ENCODE assay signal across 29 cellular contexts in the genomic region with DNA sequence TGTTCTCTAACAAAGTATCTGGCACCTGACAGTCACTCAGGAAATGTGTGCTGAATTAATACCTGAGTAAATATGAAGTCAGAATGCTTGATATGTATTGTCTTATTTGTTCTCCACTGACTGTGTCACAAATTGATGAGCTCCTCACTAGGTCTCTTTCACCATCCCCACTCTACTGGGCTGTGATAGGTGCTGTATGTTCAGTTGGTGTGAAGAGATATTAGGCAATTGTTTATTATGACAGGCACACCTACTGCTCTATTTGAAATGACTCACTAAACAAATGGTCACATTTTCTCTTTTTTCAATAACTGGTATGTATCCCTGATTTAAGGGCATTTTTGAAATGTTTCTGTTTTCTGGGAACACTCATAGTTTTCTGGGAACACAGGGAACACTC. TPM values are rescaled to one million over a fixed set of nuclear protein-coding genes. Genes with fewer than 3 reads are reported as not detected.
"Had no signal": no experiment of that assay in that cellular context is flagged by ENCODE, and none has a peak within 500 bp of the region (broad histone marks: within the 10 kb centered on the region; RNA-seq: fewer than 3 reads in every experiment).

No MANE protein-coding gene starts in this region.

- H2AFZ ChIP-seq: PC-9 had no signal

- H3K4me1 ChIP-seq: SJCRH30 had no signal

- H3K4me3 Mint-ChIP-seq: activated CD4-positive, alpha-beta T cell treated with anti-CD3 and anti-CD28 coated beads, Interleukin-2, amount 10 ng/mL, durations not matched to agents 24 days and 14 days; activated CD8-positive, alpha-beta T cell treated with anti-CD3 and anti-CD28 coated beads, Interleukin-2, amount 10 ng/mL, durations not matched to agents 7 days and 5 days; activated naive CD4-positive, alpha-beta T cell treated with anti-CD3 and anti-CD28 coated beads, Interleukin-2, amount 10 ng/mL, durations not matched to agents 7 days and 5 days; activated naive CD8-positive, alpha-beta T cell; activated naive CD8-positive, alpha-beta T cell treated with anti-CD3 and anti-CD28 coated beads, Interleukin-2, amount 50 U/mL, for 24 hours; activated T-cell treated with anti-CD3 and anti-CD28 coated beads, Interleukin-2, amount 50 U/mL, for 24 hours; brain; T-helper 1 cell treated with Interleukin-12 subunit alpha and Interleukin-12 subunit beta and Interleukin-4 antibody, amounts not matched to agents 30 μg/mL and 1 μg/mL, for 36 hours; T-helper 2 cell treated with Interferon-gamma antibody and Interleukin-4, amounts not matched to agents 5 μg/mL and 100 μg/mL, for 36 hours had no signal

- H3K27ac Mint-ChIP-seq: activated CD4-positive, alpha-beta T cell treated with anti-CD3 and anti-CD28 coated beads, Interleukin-2, amount 10 ng/mL, durations not matched to agents 24 days and 14 days; activated CD8-positive, alpha-beta T cell treated with anti-CD3 and anti-CD28 coated beads, Interleukin-2, amount 10 ng/mL, durations not matched to agents 7 days and 5 days; activated naive CD4-positive, alpha-beta T cell treated with anti-CD3 and anti-CD28 coated beads, Interleukin-2, amount 10 ng/mL, durations not matched to agents 7 days and 5 days; activated naive CD8-positive, alpha-beta T cell; activated naive CD8-positive, alpha-beta T cell treated with anti-CD3 and anti-CD28 coated beads, Interleukin-2, amount 50 U/mL, for 24 hours; activated T-cell treated with anti-CD3 and anti-CD28 coated beads, Interleukin-2, amount 50 U/mL, for 24 hours; brain; T-helper 1 cell treated with Interleukin-12 subunit alpha and Interleukin-12 subunit beta and Interleukin-4 antibody, amounts not matched to agents 30 μg/mL and 1 μg/mL, for 36 hours; T-helper 2 cell treated with Interferon-gamma antibody and Interleukin-4, amounts not matched to agents 5 μg/mL and 100 μg/mL, for 36 hours had no signal

- H3K4me3 ChIP-seq: PC-9, SJCRH30, SK-N-MC had no signal

- H3K9me3 Mint-ChIP-seq: activated CD4-positive, alpha-beta T cell treated with anti-CD3 and anti-CD28 coated beads, Interleukin-2, amount 10 ng/mL, durations not matched to agents 24 days and 14 days; activated naive CD4-positive, alpha-beta T cell treated with anti-CD3 and anti-CD28 coated beads, Interleukin-2, amount 10 ng/mL, durations not matched to agents 7 days and 5 days; activated naive CD8-positive, alpha-beta T cell treated with anti-CD3 and anti-CD28 coated beads, Interleukin-2, amount 50 U/mL, for 24 hours; activated T-cell treated with anti-CD3 and anti-CD28 coated beads, Interleukin-2, amount 50 U/mL, for 24 hours; T-helper 1 cell treated with Interleukin-12 subunit alpha and Interleukin-12 subunit beta and Interleukin-4 antibody, amounts not matched to agents 30 μg/mL and 1 μg/mL, for 36 hours; T-helper 2 cell treated with Interferon-gamma antibody and Interleukin-4, amounts not matched to agents 5 μg/mL and 100 μg/mL, for 36 hours had no signal

- H3K36me3 ChIP-seq: SJCRH30 had no signal

- H3K4me1 Mint-ChIP-seq: activated CD4-positive, alpha-beta T cell treated with anti-CD3 and anti-CD28 coated beads, Interleukin-2, amount 10 ng/mL, durations not matched to agents 24 days and 14 days; activated naive CD4-positive, alpha-beta T cell treated with anti-CD3 and anti-CD28 coated beads, Interleukin-2, amount 10 ng/mL, durations not matched to agents 7 days and 5 days; activated naive CD8-positive, alpha-beta T cell treated with anti-CD3 and anti-CD28 coated beads, Interleukin-2, amount 50 U/mL, for 24 hours had no signal

- H3K4me2 ChIP-seq: KMS-11, PC-9 had no signal

- H3K36me3 Mint-ChIP-seq: activated naive CD4-positive, alpha-beta T cell treated with anti-CD3 and anti-CD28 coated beads, Interleukin-2, amount 10 ng/mL, durations not matched to agents 7 days and 5 days; activated naive CD8-positive, alpha-beta T cell; brain had no signal

- ATAC-seq: activated CD8-positive, alpha-beta T cell treated with anti-CD3 and anti-CD28 coated beads, Interleukin-2, amount 10 ng/mL, durations not matched to agents 7 days and 5 days; activated naive CD8-positive, alpha-beta T cell treated with anti-CD3 and anti-CD28 coated beads, Interleukin-2, amount 50 U/mL, for 24 hours had no signal

- H3K27ac ChIP-seq: KMS-11, PC-9, SJCRH30, SK-N-MC had no signal

- H3K27me3 Mint-ChIP-seq: activated naive CD4-positive, alpha-beta T cell treated with anti-CD3 and anti-CD28 coated beads, Interleukin-2, amount 10 ng/mL, durations not matched to agents 7 days and 5 days had no signal

- H3K9me3 ChIP-seq: SJCRH30 had no signal

- FAIRE-seq: RCC 7860, TTC549 had no signal

- H3K9ac ChIP-seq: KMS-11 had no signal

- DNase-seq: activated CD4-positive, alpha-beta T cell treated with anti-CD3 and anti-CD28 coated beads, Interleukin-2, amount 10 ng/mL, durations not matched to agents 24 days and 14 days; activated CD4-positive, alpha-beta T cell treated with anti-CD3 and anti-CD28 coated beads, Interleukin-2, amount 50 U/mL, for 4 hours; activated CD8-positive, alpha-beta T cell treated with anti-CD3 and anti-CD28 coated beads, Interleukin-2, amount 10 ng/mL, durations not matched to agents 7 days and 5 days; activated gamma-delta T cell treated with Interleukin-2 at 50 U/mL for 16 hours; activated naive CD4-positive, alpha-beta T cell treated with anti-CD3 and anti-CD28 coated beads, Interleukin-2, amount 10 ng/mL, durations not matched to agents 7 days and 5 days; activated naive CD8-positive, alpha-beta T cell treated with anti-CD3 and anti-CD28 coated beads, Interleukin-2, amount 50 U/mL, for 24 hours; activated T-cell treated with anti-CD3 and anti-CD28 coated beads, Interleukin-2, amount 50 U/mL, for 24 hours; anterior cingulate cortex; central memory CD4-positive, alpha-beta T cell; NCI-H1105; NCI-H1417 treated with DMSO at 0.1 percent for 48 hours; NCI-H1694 treated with DMSO at 0.1 percent for 48 hours; NCI-H2029; NCI-H510A; NCI-H526; NCI-H748 treated with DMSO at 0.1 percent for 48 hours; NK-92 treated with Interleukin-12 subunit alpha and Interleukin-12 subunit beta, amount 100 ng/mL, for 24 hours; SHP77; SJCRH30 had no signal

RNA-seq across cellular contexts. Expression of gene CCDC39, which starts 25.2 kb away (rescaled TPM):
- total RNA-seq: activated CD4-positive, alpha-beta T cell treated with anti-CD3 and anti-CD28 coated beads, Interleukin-2, amount 10 ng/mL, durations not matched to agents 24 days and 14 days; activated CD8-positive, alpha-beta T cell treated with anti-CD3 and anti-CD28 coated beads, Interleukin-2, amount 10 ng/mL, durations not matched to agents 7 days and 5 days; M059J; SJCRH30 had no signal
